Comparison of ENCODE assay signal across 8 cellular contexts in genomic region chr9:109652971-109653370, GRCh38.
A peak's percentile ranks its signal among the peaks of the same experiment; 100 is the strongest.
DNase-seq lines count a peak whose midpoint lies in the region; ATAC-seq and TF ChIP-seq lines count a peak whose summit lies in the region.

No MANE protein-coding gene starts in this region.

- DNase-seq in COR-L47 (lab: John Stamatoyannopoulos, UW): peak; percentile 13
- peak; percentile 34 for DNase-seq in HuH-7 (ENCODE audit: low spot score)
- DNase-seq in mammary epithelial cell: peak; percentile 44
- DNase-seq in left lobe of liver (ENCODE audit: low spot score): no peak
- DNase-seq in stimulated activated CD8-positive, alpha-beta memory T cell treated with anti-CD3 and anti-CD28 coated beads, Interleukin-4, amount 100 ng/mL, for 48 hours: no peak
- no peak for DNase-seq in stimulated activated effector memory CD8-positive, alpha-beta T cell treated with anti-CD3 and anti-CD28 coated beads, Interleukin-12 subunit alpha, Interleukin-12 subunit beta, amount 100 ng/mL, for 72 hours (ENCODE audit: low spot score in 2 of 2)
- DNase-seq in NCI-H187 (lab: John Stamatoyannopoulos, UW): no peak

- H3K9me3 Mint-ChIP-seq in stimulated activated effector memory CD8-positive, alpha-beta T cell treated with anti-CD3 and anti-CD28 coated beads, Interleukin-12 subunit alpha, Interleukin-12 subunit beta, amount 100 ng/mL, for 72 hours: no peaks in the 10 kb centered on the region

- no peak overlapping the region for H3K4me3 Mint-ChIP-seq in stimulated activated effector memory CD8-positive, alpha-beta T cell treated with anti-CD3 and anti-CD28 coated beads, Interleukin-12 subunit alpha, Interleukin-12 subunit beta, amount 100 ng/mL, for 72 hours

- dilution Hi-C loops in mammary epithelial cell (cut with HindIII; ENCODE audit: low sequenced_read_pairs): no loop called here

- H3K36me3 Mint-ChIP-seq in stimulated activated effector memory CD8-positive, alpha-beta T cell treated with anti-CD3 and anti-CD28 coated beads, Interleukin-12 subunit alpha, Interleukin-12 subunit beta, amount 100 ng/mL, for 72 hours: no peaks in the 10 kb centered on the region

- H3K4me1 ChIP-seq in mammary epithelial cell (ENCODE audit: insufficient read depth, low read length): no peaks in the 10 kb centered on the region

- H3K36me3 ChIP-seq in mammary epithelial cell (ENCODE audit: insufficient read depth, low read length): no peaks in the 10 kb centered on the region

- ATAC-seq in left lobe of liver (peak; percentile 78), GM18498 (IDR thresholded peaks at IDR 0.05; ENCODE audit: unreplicated experiment) (no peak)
- ATAC-seq in stimulated activated effector memory CD8-positive, alpha-beta T cell treated with anti-CD3 and anti-CD28 coated beads, Interleukin-12 subunit alpha, Interleukin-12 subunit beta, amount 100 ng/mL, for 72 hours: no peak

- H2AFZ ChIP-seq in mammary epithelial cell (ENCODE audit: low read depth, low read length): no peak overlapping the region

- no peaks in the 10 kb centered on the region for H3K79me2 ChIP-seq in mammary epithelial cell (ENCODE audit: insufficient read depth, low read length)

- H3K9me3 ChIP-seq in mammary epithelial cell (replicated peaks; ENCODE audit: insufficient read depth, low read length): no peaks in the 10 kb centered on the region

- no peaks in the 10 kb centered on the region for H4K20me1 ChIP-seq in mammary epithelial cell (ENCODE audit: insufficient read depth, low read length)

- H3K4me1 Mint-ChIP-seq in stimulated activated effector memory CD8-positive, alpha-beta T cell treated with anti-CD3 and anti-CD28 coated beads, Interleukin-12 subunit alpha, Interleukin-12 subunit beta, amount 100 ng/mL, for 72 hours: no peaks in the 10 kb centered on the region

- in situ Hi-C loops in mammary epithelial cell (cut with MboI; ENCODE audit: low sequenced_read_pairs in 2 of 2): no loop called here

- intact Hi-C loops in mammary epithelial cell (cut with micrococcal nuclease): loop anchor here (2.0 kb wide), 2 partner anchors 78 to 200 kb away; no protein-coding TSS in a partner anchor

- peak; percentile 42 to 60 for TF ChIP-seq CTCF in mammary epithelial cell (conservative IDR thresholded peaks at IDR 0.05 in 1 of 2, IDR thresholded peaks at IDR 0.05 in 1 of 2; ENCODE audit: extremely low read depth in 1 of 2, insufficient read depth in 1 of 2, low read depth in 1 of 2, low read length in 2 of 2)

- H3K27ac Mint-ChIP-seq in stimulated activated effector memory CD8-positive, alpha-beta T cell treated with anti-CD3 and anti-CD28 coated beads, Interleukin-12 subunit alpha, Interleukin-12 subunit beta, amount 100 ng/mL, for 72 hours: no peak overlapping the region

- 75% methylated on average over 4 of the region's 4 CpGs for WGBS in mammary epithelial cell (ENCODE audit: low coverage, missing lambda C conversion rate)

- no peak overlapping the region for H3K4me2 ChIP-seq in mammary epithelial cell (ENCODE audit: insufficient read depth, low read depth, low read length)

- no peak overlapping the region for H3K4me3 ChIP-seq in mammary epithelial cell (replicated peaks in 1 of 3; ENCODE audit: insufficient read depth in 1 of 3, low read depth in 2 of 3, low read length in 3 of 3)

- no peak overlapping the region for H3K9ac ChIP-seq in mammary epithelial cell (ENCODE audit: insufficient read depth, low read length)

- BruUV-seq in mammary epithelial cell (replicated peaks; lab: Mats Ljungman, UMichigan): no TSS peak

- CTCF ChIA-PET in mammary epithelial cell (lab: Charles Lee; ENCODE audit: low non-redundant PET): no interaction called here

- peaks cover 7% of the 10 kb centered on the region for H3K27me3 ChIP-seq in mammary epithelial cell (ENCODE audit: insufficient read depth, low read length)

- H3K27ac ChIP-seq in mammary epithelial cell (ENCODE audit: insufficient read depth, low read depth, low read length): no peak overlapping the region

Comparison
In these comparisons a context has a peak if more than half of its experiments do, and no peak if none do; other contexts are left out.
1. DNase-seq: peak in COR-L47 (single experiment), HuH-7 (single experiment) and mammary epithelial cell (single experiment); none in left lobe of liver (single experiment), stimulated activated CD8-positive, alpha-beta memory T cell treated with anti-CD3 and anti-CD28 coated beads, Interleukin-4, amount 100 ng/mL, for 48 hours (single experiment), stimulated activated effector memory CD8-positive, alpha-beta T cell treated with anti-CD3 and anti-CD28 coated beads, Interleukin-12 subunit alpha, Interleukin-12 subunit beta, amount 100 ng/mL, for 72 hours (0 of 2) and NCI-H187 (0 of 2).